Comparison of ENCODE assay signal across 1 cellular context in the genomic region with DNA sequence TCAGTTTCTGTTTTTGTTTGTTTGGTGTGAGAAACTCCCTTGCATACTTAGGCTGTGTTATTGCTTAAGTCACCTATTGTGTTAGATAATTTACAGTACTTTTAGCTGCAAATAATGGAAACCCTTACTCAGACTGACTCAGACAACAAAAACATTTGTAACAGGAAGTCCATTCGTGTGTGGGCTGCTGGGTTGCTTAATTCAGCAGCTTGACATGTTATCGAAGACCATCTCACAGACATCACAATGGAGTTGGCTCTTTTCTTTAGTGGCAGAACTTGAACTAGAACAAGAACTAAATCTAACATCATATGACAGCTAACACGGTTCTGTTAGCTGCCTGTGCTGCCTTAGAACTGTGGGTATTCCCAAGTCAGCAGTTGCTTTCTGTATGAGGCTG.
TF ChIP-seq lines count a peak whose summit lies in the region.

No MANE protein-coding gene starts in this region.

TF ChIP-seq in HepG2, 621 proteins besides CTCF, POLR2A, EP300 and RAD21 (continued from another document and continues in another):
- TF ChIP-seq ZBTB1 (CRISPR knock-in tag; IDR thresholded peaks at IDR 0.05; ENCODE audit: borderline replicate concordance) (no peak), FOXJ3 (CRISPR knock-in tag; IDR thresholded peaks at IDR 0.05; ENCODE audit: borderline replicate concordance) (no peak), PBX3 (CRISPR knock-in tag; IDR thresholded peaks at IDR 0.05; ENCODE audit: borderline replicate concordance) (no peak), KLF11 (CRISPR knock-in tag; IDR thresholded peaks at IDR 0.05) (no peak), ASH2L (IDR thresholded peaks at IDR 0.05; ENCODE audit: insufficient read length, low read depth, low read length) (no peak), ZNF75D (CRISPR knock-in tag; IDR thresholded peaks at IDR 0.05; ENCODE audit: borderline replicate concordance) (no peak), SAP130 (CRISPR knock-in tag; IDR thresholded peaks at IDR 0.05; ENCODE audit: low read depth) (peak; percentile 32; the same call in 1 of the 2 replicates), JDP2 (CRISPR knock-in tag; IDR thresholded peaks at IDR 0.05; ENCODE audit: borderline replicate concordance) (no peak), GABPB1 (CRISPR knock-in tag; IDR thresholded peaks at IDR 0.05) (peak; percentile 35; the same call in 1 of the 2 replicates), TBP (CRISPR knock-in tag; IDR thresholded peaks at IDR 0.05) (no peak), PLRG1 (conservative IDR thresholded peaks at IDR 0.05) (no peak), HMG20B (CRISPR knock-in tag; conservative IDR thresholded peaks at IDR 0.05) (no peak), SNAPC2 (CRISPR knock-in tag; IDR thresholded peaks at IDR 0.05) (no peak), ATF3 (CRISPR knock-in tag; IDR thresholded peaks at IDR 0.05) (no peak), ZFP37 (CRISPR knock-in tag; IDR thresholded peaks at IDR 0.05; ENCODE audit: borderline replicate concordance) (no peak), PLSCR1 (CRISPR knock-in tag; IDR thresholded peaks at IDR 0.05; ENCODE audit: borderline replicate concordance) (no peak), ZNF687 (CRISPR knock-in tag; IDR thresholded peaks at IDR 0.05) (no peak), ZNF879 (CRISPR knock-in tag; IDR thresholded peaks at IDR 0.05) (no peak), THRA (CRISPR knock-in tag; IDR thresholded peaks at IDR 0.05; ENCODE audit: borderline replicate concordance) (no peak), KLF6 (CRISPR knock-in tag; IDR thresholded peaks at IDR 0.05) (no peak), ATF7 (IDR thresholded peaks at IDR 0.05) (no peak), ATF7 (CRISPR knock-in tag; IDR thresholded peaks at IDR 0.05) (no peak), ZNF770 (CRISPR knock-in tag; IDR thresholded peaks at IDR 0.05) (no peak), ETV5 (CRISPR knock-in tag; IDR thresholded peaks at IDR 0.05; ENCODE audit: borderline replicate concordance) (peak; percentile 62; the same call in 1 of the 2 replicates), ZNF12 (CRISPR knock-in tag; IDR thresholded peaks at IDR 0.05) (peak; percentile 68; the same call in 1 of the 2 replicates), ZNF224 (CRISPR knock-in tag; IDR thresholded peaks at IDR 0.05) (no peak), TOPORS (CRISPR knock-in tag; IDR thresholded peaks at IDR 0.05) (no peak), PRPF4 (IDR thresholded peaks at IDR 0.05; ENCODE audit: low read depth, low read length, poor library complexity, severe bottlenecking) (no peak), HIC2 (CRISPR knock-in tag; IDR thresholded peaks at IDR 0.05; ENCODE audit: low read depth) (no peak), ZZZ3 (CRISPR knock-in tag; IDR thresholded peaks at IDR 0.05; ENCODE audit: borderline replicate concordance) (no peak), CBX1 (IDR thresholded peaks at IDR 0.05; ENCODE audit: low read depth) (no peak), ZNF264 (CRISPR knock-in tag; IDR thresholded peaks at IDR 0.05) (no peak), NFE2L1 (CRISPR knock-in tag; IDR thresholded peaks at IDR 0.05; ENCODE audit: borderline replicate concordance) (no peak), PHF8 (CRISPR knock-in tag; IDR thresholded peaks at IDR 0.05) (no peak), ZNF549 (CRISPR knock-in tag; IDR thresholded peaks at IDR 0.05) (no peak), FOSL2 (CRISPR knock-in tag; IDR thresholded peaks at IDR 0.05) (peak; percentile 79), SRSF9 (IDR thresholded peaks at IDR 0.05; ENCODE audit: borderline replicate concordance, insufficient read depth, low read depth, low read length, poor library complexity, severe bottlenecking) (no peak), EHMT2 (IDR thresholded peaks at IDR 0.05; ENCODE audit: borderline replicate concordance, low read depth, low read length) (no peak)
- TF ChIP-seq, protein P1, sequence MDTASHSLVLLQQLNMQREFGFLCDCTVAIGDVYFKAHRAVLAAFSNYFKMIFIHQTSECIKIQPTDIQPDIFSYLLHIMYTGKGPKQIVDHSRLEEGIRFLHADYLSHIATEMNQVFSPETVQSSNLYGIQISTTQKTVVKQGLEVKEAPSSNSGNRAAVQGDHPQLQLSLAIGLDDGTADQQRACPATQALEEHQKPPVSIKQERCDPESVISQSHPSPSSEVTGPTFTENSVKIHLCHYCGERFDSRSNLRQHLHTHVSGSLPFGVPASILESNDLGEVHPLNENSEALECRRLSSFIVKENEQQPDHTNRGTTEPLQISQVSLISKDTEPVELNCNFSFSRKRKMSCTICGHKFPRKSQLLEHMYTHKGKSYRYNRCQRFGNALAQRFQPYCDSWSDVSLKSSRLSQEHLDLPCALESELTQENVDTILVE (CRISPR knock-in tag; IDR thresholded peaks at IDR 0.05), result no peak
- TF ChIP-seq, protein P2, sequence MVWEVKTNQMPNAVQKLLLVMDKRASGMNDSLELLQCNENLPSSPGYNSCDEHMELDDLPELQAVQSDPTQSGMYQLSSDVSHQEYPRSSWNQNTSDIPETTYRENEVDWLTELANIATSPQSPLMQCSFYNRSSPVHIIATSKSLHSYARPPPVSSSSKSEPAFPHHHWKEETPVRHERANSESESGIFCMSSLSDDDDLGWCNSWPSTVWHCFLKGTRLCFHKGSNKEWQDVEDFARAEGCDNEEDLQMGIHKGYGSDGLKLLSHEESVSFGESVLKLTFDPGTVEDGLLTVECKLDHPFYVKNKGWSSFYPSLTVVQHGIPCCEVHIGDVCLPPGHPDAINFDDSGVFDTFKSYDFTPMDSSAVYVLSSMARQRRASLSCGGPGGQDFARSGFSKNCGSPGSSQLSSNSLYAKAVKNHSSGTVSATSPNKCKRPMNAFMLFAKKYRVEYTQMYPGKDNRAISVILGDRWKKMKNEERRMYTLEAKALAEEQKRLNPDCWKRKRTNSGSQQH (CRISPR knock-in tag; IDR thresholded peaks at IDR 0.05; ENCODE audit: low read depth), result no peak
- TF ChIP-seq, protein P3, sequence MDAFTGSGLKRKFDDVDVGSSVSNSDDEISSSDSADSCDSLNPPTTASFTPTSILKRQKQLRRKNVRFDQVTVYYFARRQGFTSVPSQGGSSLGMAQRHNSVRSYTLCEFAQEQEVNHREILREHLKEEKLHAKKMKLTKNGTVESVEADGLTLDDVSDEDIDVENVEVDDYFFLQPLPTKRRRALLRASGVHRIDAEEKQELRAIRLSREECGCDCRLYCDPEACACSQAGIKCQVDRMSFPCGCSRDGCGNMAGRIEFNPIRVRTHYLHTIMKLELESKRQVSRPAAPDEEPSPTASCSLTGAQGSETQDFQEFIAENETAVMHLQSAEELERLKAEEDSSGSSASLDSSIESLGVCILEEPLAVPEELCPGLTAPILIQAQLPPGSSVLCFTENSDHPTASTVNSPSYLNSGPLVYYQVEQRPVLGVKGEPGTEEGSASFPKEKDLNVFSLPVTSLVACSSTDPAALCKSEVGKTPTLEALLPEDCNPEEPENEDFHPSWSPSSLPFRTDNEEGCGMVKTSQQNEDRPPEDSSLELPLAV (CRISPR knock-in tag; conservative IDR thresholded peaks at IDR 0.05; ENCODE audit: low read depth), result no peak
- TF ChIP-seq, protein P4, sequence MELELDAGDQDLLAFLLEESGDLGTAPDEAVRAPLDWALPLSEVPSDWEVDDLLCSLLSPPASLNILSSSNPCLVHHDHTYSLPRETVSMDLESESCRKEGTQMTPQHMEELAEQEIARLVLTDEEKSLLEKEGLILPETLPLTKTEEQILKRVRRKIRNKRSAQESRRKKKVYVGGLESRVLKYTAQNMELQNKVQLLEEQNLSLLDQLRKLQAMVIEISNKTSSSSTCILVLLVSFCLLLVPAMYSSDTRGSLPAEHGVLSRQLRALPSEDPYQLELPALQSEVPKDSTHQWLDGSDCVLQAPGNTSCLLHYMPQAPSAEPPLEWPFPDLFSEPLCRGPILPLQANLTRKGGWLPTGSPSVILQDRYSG (CRISPR knock-in tag; IDR thresholded peaks at IDR 0.05), result no peak
- TF ChIP-seq, protein P5, sequence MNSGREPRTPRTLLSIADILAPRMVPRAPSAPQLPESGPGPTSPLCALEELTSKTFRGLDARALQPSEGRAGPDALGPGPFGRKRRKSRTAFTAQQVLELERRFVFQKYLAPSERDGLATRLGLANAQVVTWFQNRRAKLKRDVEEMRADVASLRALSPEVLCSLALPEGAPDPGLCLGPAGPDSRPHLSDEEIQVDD (CRISPR knock-in tag; IDR thresholded peaks at IDR 0.05; ENCODE audit: borderline replicate concordance), result no peak
